Comparison of ENCODE assay signal across 9 cellular contexts in genomic region chr4:181952478-181952877, GRCh38.
DNase-seq lines count a peak whose midpoint lies in the region; ATAC-seq and TF ChIP-seq lines count a peak whose summit lies in the region.
"Had no signal": no experiment of that assay in that cellular context is flagged by ENCODE, and none has a peak within 500 bp of the region (broad histone marks: within the 10 kb centered on the region; RNA-seq: fewer than 3 reads in every experiment).

No MANE protein-coding gene starts in this region.

- H4K20me1 ChIP-seq in PC-3 (ENCODE audit: low read length), result no peaks in the 10 kb centered on the region

- peaks cover 37% of the 10 kb centered on the region for H3K4me1 Mint-ChIP-seq in osteocyte (ENCODE audit: unreplicated experiment)

- no peak overlapping the region for H3K27ac ChIP-seq in PC-3 (ENCODE audit: low read length)

- peak overlapping the region; percentile 90 for H3K27ac Mint-ChIP-seq in osteocyte (ENCODE audit: unreplicated experiment)
- H3K27ac Mint-ChIP-seq: activated CD8-positive, alpha-beta T cell treated with anti-CD3 and anti-CD28 coated beads for 36 hours had no signal

- CTCF ChIA-PET in PC-3 (lab: Charles Lee), result no interaction called here

- H3K4me3 ChIP-seq in PC-3 (ENCODE audit: low read length), result no peak overlapping the region

- H3K4me3 Mint-ChIP-seq in osteocyte (ENCODE audit: unreplicated experiment), result no peak overlapping the region
- H3K4me3 Mint-ChIP-seq: activated CD8-positive, alpha-beta T cell treated with anti-CD3 and anti-CD28 coated beads for 36 hours had no signal

- no peaks in the 10 kb centered on the region for H3K79me2 ChIP-seq in PC-3 (ENCODE audit: low read length)

- H3K9ac ChIP-seq in PC-3 (ENCODE audit: low read length), result no peak overlapping the region

- ATAC-seq in PC-3 (no peak), esophagus mucosa (peak; percentile 95), HG02571 (IDR thresholded peaks at IDR 0.05; ENCODE audit: unreplicated experiment) (no peak), GM21619 (IDR thresholded peaks at IDR 0.05; ENCODE audit: unreplicated experiment) (no peak)
- ATAC-seq: activated CD8-positive, alpha-beta T cell treated with anti-CD3 and anti-CD28 coated beads for 36 hours had no signal

- H3K9me2 ChIP-seq in PC-3 (replicated peaks; ENCODE audit: low read length), result no peaks in the 10 kb centered on the region

- DNase-seq in ELR (ENCODE audit: low read depth) (peak; percentile 83), PC-3 (peak; percentile 31), osteocyte (ENCODE audit: extremely low spot score, unreplicated experiment) (no peak), iPS-NIHi7 (ENCODE audit: extremely low spot score) (no peak), NCI-H1092 (lab: John Stamatoyannopoulos, UW) (no peak)
- DNase-seq: activated CD8-positive, alpha-beta T cell treated with anti-CD3 and anti-CD28 coated beads for 36 hours had no signal

- no TSS peak for BruUV-seq in PC-3 (replicated peaks; lab: Mats Ljungman, UMichigan)

- no peak overlapping the region for H3K4me2 ChIP-seq in PC-3 (ENCODE audit: low read length)

- TF ChIP-seq CTCF in PC-3 (conservative IDR thresholded peaks at IDR 0.05; ENCODE audit: low read depth, low read length) (no peak), osteocyte (IDR thresholded peaks at IDR 0.05) (no peak)

- H3F3A ChIP-seq in PC-3 (ENCODE audit: low read length, unreplicated experiment), result no peaks in the 10 kb centered on the region

- H3K27me3 Mint-ChIP-seq in osteocyte (ENCODE audit: unreplicated experiment), result no peaks in the 10 kb centered on the region
- H3K27me3 Mint-ChIP-seq: activated CD8-positive, alpha-beta T cell treated with anti-CD3 and anti-CD28 coated beads for 36 hours had no signal

- intact Hi-C loops in PC-3 (cut with micrococcal nuclease), result no loop called here

- no peaks in the 10 kb centered on the region for H3K36me3 ChIP-seq in PC-3 (ENCODE audit: low read depth, low read length)

- no peaks in the 10 kb centered on the region for H3K27me3 ChIP-seq in PC-3 (ENCODE audit: low read length)

- no peak overlapping the region for H2AFZ ChIP-seq in PC-3 (ENCODE audit: low read length)

- H3K9me3 ChIP-seq in PC-3 (ENCODE audit: low read length), result no peaks in the 10 kb centered on the region

- no peaks in the 10 kb centered on the region for H3K4me1 ChIP-seq in PC-3 (ENCODE audit: insufficient read depth, low read length)

- no peaks in the 10 kb centered on the region for H3K36me3 Mint-ChIP-seq in osteocyte (ENCODE audit: unreplicated experiment)

- H3K9me3 Mint-ChIP-seq in osteocyte (ENCODE audit: unreplicated experiment), result no peaks in the 10 kb centered on the region
- H3K9me3 Mint-ChIP-seq: activated CD8-positive, alpha-beta T cell treated with anti-CD3 and anti-CD28 coated beads for 36 hours had no signal

- POLR2A ChIA-PET in PC-3 (lab: Charles Lee; ENCODE audit: unreplicated experiment), result no interaction called here

Comparison
In these comparisons a context has a peak if more than half of its experiments do, and no peak if none do; other contexts are left out.
1. DNase-seq: peak in ELR (single experiment) and PC-3 (single experiment); none in osteocyte (single experiment), iPS-NIHi7 (single experiment) and NCI-H1092 (single experiment).